Comparison of ENCODE assay signal across 8 cellular contexts in genomic region chr15:70447927-70448698, GRCh38.
DNase-seq lines count a peak whose midpoint lies in the region; ATAC-seq and TF ChIP-seq lines count a peak whose summit lies in the region.

No MANE protein-coding gene starts in this region.

- H3K27me3 Mint-ChIP-seq in activated naive CD8-positive, alpha-beta T cell treated with anti-CD3 and anti-CD28 coated beads, Interleukin-2, amount 50 U/mL, for 24 hours = peaks cover 47% of the 10 kb centered on the region

- no peak for TF ChIP-seq CTCF in DOHH2 (IDR thresholded peaks at IDR 0.05; ENCODE audit: low read depth, low read length, poor library complexity, severe bottlenecking)
- TF ChIP-seq CTCF in RWPE1 (conservative IDR thresholded peaks at IDR 0.05; ENCODE audit: low read depth) = no peak

- H3K4me3 ChIP-seq in DOHH2 (ENCODE audit: low read length) = no peak overlapping the region

- H3K79me2 ChIP-seq in DOHH2 (ENCODE audit: control insufficient read depth, low read length) = no peaks in the 10 kb centered on the region

- H3K4me2 ChIP-seq in DOHH2 (ENCODE audit: low read length) = peak overlapping the region; percentile 17; the same call in 1 of the 2 replicates

- H3K27ac Mint-ChIP-seq in activated naive CD8-positive, alpha-beta T cell treated with anti-CD3 and anti-CD28 coated beads, Interleukin-2, amount 50 U/mL, for 24 hours = no peak overlapping the region

- H3K36me3 ChIP-seq in DOHH2 (ENCODE audit: control insufficient read depth, low read length) = no peaks in the 10 kb centered on the region

- H3K27ac ChIP-seq in DOHH2 (ENCODE audit: low read depth, low read length) (no peak overlapping the region), RWPE1 (peak overlapping the region; percentile 41; the same call in 1 of the 2 replicates)

- CTCF ChIA-PET in RWPE1 (lab: Yijun Ruan, JAX) = interaction anchor here (0.6 to 0.7 kb wide), 3 partner anchors 12 to 19 kb away, joined by 3 to 4 read pairs (median 4); no protein-coding TSS in a partner anchor

- no peak for DNase-seq in RWPE1 (ENCODE audit: low spot score)
- DNase-seq in activated naive CD8-positive, alpha-beta T cell treated with anti-CD3 and anti-CD28 coated beads, Interleukin-2, amount 50 U/mL, for 24 hours = peak; percentile 50
- DNase-seq in stimulated activated CD4-positive, alpha-beta T cell treated with anti-CD3 and anti-CD28 coated beads, Interleukin-12 subunit alpha, Interleukin-12 subunit beta, amount 100 ng/mL, for 24 hours (ENCODE audit: low read depth in 2 of 2) = peak; percentile 5 to 12
- no peak for DNase-seq in H4 (ENCODE audit: low spot score)

- no peaks in the 10 kb centered on the region for H3K9me2 ChIP-seq in DOHH2 (replicated peaks; ENCODE audit: control insufficient read depth, low read length)

- POLR2A ChIA-PET in RWPE1 (lab: Yijun Ruan, JAX; ENCODE audit: low non-redundant PET) = no interaction called here

- no peaks in the 10 kb centered on the region for H4K20me1 ChIP-seq in DOHH2 (ENCODE audit: control insufficient read depth, insufficient read depth, low read depth, low read length)

- ATAC-seq in activated naive CD8-positive, alpha-beta T cell treated with anti-CD3 and anti-CD28 coated beads, Interleukin-2, amount 50 U/mL, for 24 hours = peak; percentile 25
- ATAC-seq in GM21619 (IDR thresholded peaks at IDR 0.05; ENCODE audit: unreplicated experiment) = no peak
- no peak for ATAC-seq in HG02973 (IDR thresholded peaks at IDR 0.05; ENCODE audit: unreplicated experiment)
- ATAC-seq in GM19397 (IDR thresholded peaks at IDR 0.05; ENCODE audit: unreplicated experiment) = no peak

- peaks cover 61% of the 10 kb centered on the region for H3K27me3 ChIP-seq in DOHH2 (ENCODE audit: control insufficient read depth, low read length)

- H3K4me1 Mint-ChIP-seq in activated naive CD8-positive, alpha-beta T cell treated with anti-CD3 and anti-CD28 coated beads, Interleukin-2, amount 50 U/mL, for 24 hours = peaks cover 36% of the 10 kb centered on the region

- peak overlapping the region; percentile 29 for H3K4me3 Mint-ChIP-seq in activated naive CD8-positive, alpha-beta T cell treated with anti-CD3 and anti-CD28 coated beads, Interleukin-2, amount 50 U/mL, for 24 hours

- no peaks in the 10 kb centered on the region for H3K9me3 ChIP-seq in DOHH2 (ENCODE audit: control insufficient read depth, insufficient read depth, low read length)

- no peaks in the 10 kb centered on the region for H3K9me3 Mint-ChIP-seq in activated naive CD8-positive, alpha-beta T cell treated with anti-CD3 and anti-CD28 coated beads, Interleukin-2, amount 50 U/mL, for 24 hours

- H3F3A ChIP-seq in DOHH2 (ENCODE audit: control insufficient read depth, insufficient read depth) = no peaks in the 10 kb centered on the region

- H3K36me3 Mint-ChIP-seq in activated naive CD8-positive, alpha-beta T cell treated with anti-CD3 and anti-CD28 coated beads, Interleukin-2, amount 50 U/mL, for 24 hours (ENCODE audit: low read depth) = no peaks in the 10 kb centered on the region

- H3K4me1 ChIP-seq in DOHH2 (ENCODE audit: control insufficient read depth, low read length) = peaks cover 16% of the 10 kb centered on the region

Comparison
In these comparisons a context has a peak if more than half of its experiments do, and no peak if none do; other contexts are left out.
1. DNase-seq: peak in activated naive CD8-positive, alpha-beta T cell treated with anti-CD3 and anti-CD28 coated beads, Interleukin-2, amount 50 U/mL, for 24 hours (single experiment) and stimulated activated CD4-positive, alpha-beta T cell treated with anti-CD3 and anti-CD28 coated beads, Interleukin-12 subunit alpha, Interleukin-12 subunit beta, amount 100 ng/mL, for 24 hours (2 of 2); none in RWPE1 (single experiment) and H4 (single experiment).